Comparison of ENCODE assay signal across 8 cellular contexts in genomic region chr7:30347226-30348082, GRCh38.
DNase-seq lines count a peak whose midpoint lies in the region; ATAC-seq, FAIRE-seq and TF ChIP-seq lines count a peak whose summit lies in the region.

No MANE protein-coding gene starts in this region.

- H3K9me3 Mint-ChIP-seq in GM23338, result no peaks in the 10 kb centered on the region

- H3K27ac ChIP-seq in DND-41 (ENCODE audit: low read length), result peak overlapping the region; percentile 81
- peak overlapping the region; percentile 70 for H3K27ac ChIP-seq in GM23338 (ENCODE audit: low read depth)
- peak overlapping the region; percentile 15; the same call in 1 of the 2 replicates for H3K27ac ChIP-seq in Panc1 (ENCODE audit: low read length)
- no peak overlapping the region for H3K27ac ChIP-seq in HepG2 (ENCODE audit: extremely low read length, insufficient read depth, low read length)
- H3K27ac ChIP-seq in aorta (ENCODE audit: low read depth in 1 of 2, low read length in 2 of 2), result no peak overlapping the region

- TF ChIP-seq EP300 in HepG2 (IDR thresholded peaks at IDR 0.05; ENCODE audit: low read depth in 2 of 2, low read length in 2 of 2), result no peak
- TF ChIP-seq EP300 in HepG2 (CRISPR knock-in tag; IDR thresholded peaks at IDR 0.05; ENCODE audit: borderline replicate concordance), result no peak

- no peaks in the 10 kb centered on the region for H3K9me2 ChIP-seq in GM23338 (ENCODE audit: insufficient read depth)

- H3K9me3 ChIP-seq in DND-41 (ENCODE audit: insufficient read depth, low read length, severe bottlenecking) (no peaks in the 10 kb centered on the region), Panc1 (ENCODE audit: control insufficient read depth, insufficient read depth, low read depth, low read length) (no peaks in the 10 kb centered on the region), HepG2 (ENCODE audit: low read length) (no peaks in the 10 kb centered on the region), aorta (ENCODE audit: control insufficient read depth, low read length) (no peaks in the 10 kb centered on the region)

- intact Hi-C loops in Panc1 (cut with micrococcal nuclease; ENCODE audit: unreplicated experiment), result no loop called here
- intact Hi-C loops in HepG2 (cut with micrococcal nuclease; ENCODE audit: unreplicated experiment), result loop anchor here (10.0 kb wide), 1 partner anchor 63 kb away; the partner anchor contains the start of gene ZNRF2
- intact Hi-C loops in head of caudate nucleus (cut with DNase I), result no loop called here
- intact Hi-C loops in aorta (cut with DNase I), result loop anchor here in 1 of 2 donors (5.0 kb wide), 1 partner anchor 65 kb away; the partner anchor contains the start of gene ZNRF2

- H3K4me3 ChIP-seq in DND-41 (ENCODE audit: low read depth in 1 of 2, low read length in 2 of 2), result peak overlapping the region in 1 of 2 experiments; percentile 22; a peak in 1 of 4 replicates
- no peak overlapping the region for H3K4me3 ChIP-seq in GM23338
- no peak overlapping the region for H3K4me3 ChIP-seq in Panc1 (ENCODE audit: low read depth in 2 of 2, low read length in 2 of 2)
- no peak overlapping the region for H3K4me3 ChIP-seq in HepG2 (replicated peaks in 1 of 3; ENCODE audit: insufficient read depth in 1 of 3, low read depth in 2 of 3, low read length in 3 of 3)
- H3K4me3 ChIP-seq in aorta (ENCODE audit: low read length in 2 of 2), result no peak overlapping the region

- H3K27me3 ChIP-seq in DND-41 (ENCODE audit: insufficient read depth, low read length, poor library complexity), result no peaks in the 10 kb centered on the region
- no peaks in the 10 kb centered on the region for H3K27me3 ChIP-seq in GM23338 (ENCODE audit: insufficient read depth)
- no peaks in the 10 kb centered on the region for H3K27me3 ChIP-seq in Panc1 (ENCODE audit: control insufficient read depth, insufficient read depth, low read length)
- H3K27me3 ChIP-seq in HepG2 (ENCODE audit: control insufficient read depth in 1 of 2, insufficient read depth in 2 of 2, low read length in 2 of 2), result no peaks in the 10 kb centered on the region
- H3K27me3 ChIP-seq in aorta (ENCODE audit: control insufficient read depth in 1 of 2, insufficient read depth in 2 of 2, low read length in 1 of 2), result no peaks in the 10 kb centered on the region

- H4K20me1 ChIP-seq in DND-41 (ENCODE audit: insufficient read depth, low read length) (peaks cover 31% of the 10 kb centered on the region; the same call in 1 of the 2 replicates), GM23338 (replicated peaks; ENCODE audit: insufficient read depth) (no peaks in the 10 kb centered on the region), HepG2 (ENCODE audit: insufficient read depth, low read length) (no peaks in the 10 kb centered on the region)

- no peak overlapping the region for H2AFZ ChIP-seq in DND-41 (ENCODE audit: low read depth, low read length)
- no peak overlapping the region for H2AFZ ChIP-seq in GM23338
- H2AFZ ChIP-seq in HepG2 (ENCODE audit: low read length), result no peak overlapping the region

- H3K36me3 Mint-ChIP-seq in GM23338 (ENCODE audit: low read depth), result no peaks in the 10 kb centered on the region

- TF ChIP-seq POLR2A in HepG2 (IDR thresholded peaks at IDR 0.05; ENCODE audit: insufficient read depth in 1 of 2, low read depth in 2 of 2, low read length in 2 of 2), result no peak

- H3K36me3 ChIP-seq in DND-41 (ENCODE audit: insufficient read depth, low read length), result no peaks in the 10 kb centered on the region
- H3K36me3 ChIP-seq in GM23338 (ENCODE audit: insufficient read depth), result no peaks in the 10 kb centered on the region
- H3K36me3 ChIP-seq in Panc1 (ENCODE audit: control insufficient read depth, insufficient read depth, low read length), result no peaks in the 10 kb centered on the region
- no peaks in the 10 kb centered on the region for H3K36me3 ChIP-seq in HepG2 (replicated peaks in 1 of 2; ENCODE audit: control insufficient read depth in 1 of 2, insufficient read depth in 2 of 2, low read length in 2 of 2)
- no peaks in the 10 kb centered on the region for H3K36me3 ChIP-seq in aorta (ENCODE audit: control insufficient read depth in 1 of 2, insufficient read depth in 2 of 2, low read length in 1 of 2)

- CTCF ChIA-PET in Panc1 (lab: Charles Lee), result no interaction called here
- CTCF ChIA-PET in HepG2 (lab: Yijun Ruan, JAX; ENCODE audit: low intra/inter-chr PET ratio, low total read pairs), result no interaction called here

- H3K79me2 ChIP-seq in DND-41 (ENCODE audit: insufficient read depth, low read length) (peaks cover 97% of the 10 kb centered on the region), GM23338 (replicated peaks; ENCODE audit: insufficient read depth) (peaks cover 92% of the 10 kb centered on the region), HepG2 (ENCODE audit: insufficient read depth, low read length) (peaks cover 13% of the 10 kb centered on the region)

- in situ Hi-C loops in Panc1 (cut with HindIII; ENCODE audit: low pct_unique_long_range_greater_than_20kb, low sequenced_read_pairs) (no loop called here), HepG2 (cut with HindIII; ENCODE audit: extremely low pct_ligation_motif_present, low pct_unique_long_range_greater_than_20kb) (no loop called here)

- H3K9ac ChIP-seq in DND-41 (ENCODE audit: low read depth, low read length) (peak overlapping the region; percentile 37), HepG2 (ENCODE audit: insufficient read depth, low read depth, low read length) (no peak overlapping the region)

- FAIRE-seq in HepG2 (lab: Jason Lieb, UNC), result no peak

- H3K27me3 Mint-ChIP-seq in GM23338 (ENCODE audit: insufficient read depth, low read depth, poor library complexity), result no peaks in the 10 kb centered on the region

- H3K4me3 Mint-ChIP-seq in GM23338, result no peak overlapping the region

- peak overlapping the region; percentile 89 for H3K27ac Mint-ChIP-seq in GM23338

- TF ChIP-seq CTCF in DND-41 (IDR thresholded peaks at IDR 0.05; ENCODE audit: borderline replicate concordance, extremely low read depth, low read length, poor library complexity, severe bottlenecking) (no peak), GM23338 (conservative IDR thresholded peaks at IDR 0.05; ENCODE audit: low read depth in 2 of 2) (no peak), Panc1 (IDR thresholded peaks at IDR 0.05) (no peak), HepG2 (CRISPR knock-in tag; IDR thresholded peaks at IDR 0.05) (no peak)

- H3K4me1 ChIP-seq in DND-41 (ENCODE audit: insufficient read depth, low read length), result peaks cover 29% of the 10 kb centered on the region
- peaks cover 28% of the 10 kb centered on the region for H3K4me1 ChIP-seq in GM23338 (ENCODE audit: insufficient read depth)
- H3K4me1 ChIP-seq in Panc1 (ENCODE audit: control insufficient read depth, insufficient read depth, low read length), result peaks cover 36% of the 10 kb centered on the region
- H3K4me1 ChIP-seq in HepG2 (ENCODE audit: insufficient read depth, low read length), result peaks cover 13% of the 10 kb centered on the region; the same call in 1 of the 2 replicates
- H3K4me1 ChIP-seq in aorta (ENCODE audit: control insufficient read depth in 1 of 2, insufficient read depth in 2 of 2, low read length in 2 of 2), result no peaks in the 10 kb centered on the region

- H3K4me2 ChIP-seq in DND-41 (ENCODE audit: insufficient read depth, low read length), result peak overlapping the region; percentile 61
- H3K4me2 ChIP-seq in GM23338, result no peak overlapping the region
- H3K4me2 ChIP-seq in HepG2 (ENCODE audit: low read depth, low read length), result no peak overlapping the region

- peaks cover 68% of the 10 kb centered on the region for H3K4me1 Mint-ChIP-seq in GM23338

- no peaks in the 10 kb centered on the region for H3F3A ChIP-seq in GM23338 (replicated peaks; ENCODE audit: low read depth)

- POLR2A ChIA-PET in Panc1 (lab: Charles Lee), result no interaction called here
- POLR2A ChIA-PET in HepG2 (lab: Yijun Ruan, JAX), result no interaction called here

- DNase-seq in DND-41 (no peak), GM23338 (ENCODE audit: low spot score) (no peak), Panc1 (ENCODE audit: low read depth, low spot score) (no peak), HepG2 (ENCODE audit: low spot score) (no peak), pons (ENCODE audit: low spot score) (no peak), NCI-H2196 (lab: John Stamatoyannopoulos, UW; ENCODE audit: unreplicated experiment) (no peak), head of caudate nucleus (no peak), aorta (no peak)

- no TSS peak for BruUV-seq in Panc1 (replicated peaks; lab: Mats Ljungman, UMichigan)
- no TSS peak for BruUV-seq in HepG2 (replicated peaks; lab: Mats Ljungman, UMichigan)

- 83% methylated on average over 2 of the region's 2 CpGs for WGBS in HepG2 (ENCODE audit: low lambda C conversion rate)
- 77 to 78% methylated on average over 2 of the region's 2 CpGs for WGBS in aorta, 2 donors

- TF ChIP-seq RAD21 in HepG2 (CRISPR knock-in tag; IDR thresholded peaks at IDR 0.05), result no peak

- ATAC-seq in DND-41 (ENCODE audit: insufficient read depth, low read depth) (peak; percentile 16; the same call in 2 of the 3 replicates), GM23338 (peak; percentile 49), Panc1 (no peak; the same call in 1 of the 2 replicates), HepG2 (no peak), aorta (ENCODE audit: low FRiP score) (no peak)

TF ChIP-seq in HepG2, 621 proteins besides CTCF, POLR2A, EP300 and RAD21 (continues in another document):
- TF ChIP-seq ZNF766 (CRISPR knock-in tag; IDR thresholded peaks at IDR 0.05; ENCODE audit: borderline replicate concordance) (no peak), ZFP36 (IDR thresholded peaks at IDR 0.05; ENCODE audit: borderline replicate concordance, low read depth, low read length, partially characterized antibody) (no peak), PREB (CRISPR knock-in tag; IDR thresholded peaks at IDR 0.05) (no peak), E2F2 (CRISPR knock-in tag; IDR thresholded peaks at IDR 0.05; ENCODE audit: borderline replicate concordance) (no peak)

Comparison
In these comparisons a context has a peak if more than half of its experiments do, and no peak if none do; other contexts are left out.
1. ATAC-seq: peak in DND-41 (single experiment) and GM23338 (single experiment); none in Panc1 (single experiment), HepG2 (single experiment) and aorta (single experiment).
2. H3K27ac ChIP-seq: peak in DND-41 (single experiment), GM23338 (single experiment) and Panc1 (single experiment); none in HepG2 (single experiment) and aorta (0 of 2).